Comparison of ENCODE assay signal across 18 cellular contexts in genomic region chr2:88856409-88857135, GRCh38.
DNase-seq lines count a peak whose midpoint lies in the region; ATAC-seq and TF ChIP-seq lines count a peak whose summit lies in the region.
"Had no signal": no experiment of that assay in that cellular context is flagged by ENCODE, and none has a peak within 500 bp of the region (broad histone marks: within the 10 kb centered on the region; RNA-seq: fewer than 3 reads in every experiment).

No MANE protein-coding gene starts in this region.

- H3K27ac ChIP-seq in Peyer's patch (peak overlapping the region; percentile 8 to 75 (median 48)), foreskin keratinocyte (no peak overlapping the region)
- H3K27ac ChIP-seq: esophagus muscularis mucosa, PC-9 had no signal

- H3K4me3 ChIP-seq in Peyer's patch, result no peak overlapping the region
- H3K4me3 ChIP-seq: esophagus muscularis mucosa, PC-9 had no signal

- no peaks in the 10 kb centered on the region for H3K36me3 Mint-ChIP-seq in activated CD4-positive, alpha-beta memory T cell treated with anti-CD3 and anti-CD28 coated beads for 36 hours
- no peaks in the 10 kb centered on the region for H3K36me3 Mint-ChIP-seq in MCF 10A (ENCODE audit: insufficient read depth, unreplicated experiment)

- intact Hi-C loops in activated CD4-positive, alpha-beta memory T cell treated with anti-CD3 and anti-CD28 coated beads for 36 hours (cut with micrococcal nuclease), result no loop called here
- intact Hi-C loops in MCF 10A (cut with micrococcal nuclease), result no loop called here

- no peaks in the 10 kb centered on the region for H3K9me3 Mint-ChIP-seq in activated CD4-positive, alpha-beta memory T cell treated with anti-CD3 and anti-CD28 coated beads for 36 hours
- no peaks in the 10 kb centered on the region for H3K9me3 Mint-ChIP-seq in MCF 10A (ENCODE audit: unreplicated experiment)

- no peaks in the 10 kb centered on the region for H3K36me3 ChIP-seq in Peyer's patch
- H3K36me3 ChIP-seq: esophagus muscularis mucosa had no signal

- TF ChIP-seq CTCF in Peyer's patch (IDR thresholded peaks at IDR 0.05) (no peak), foreskin keratinocyte (conservative IDR thresholded peaks at IDR 0.05) (no peak), MCF 10A (IDR thresholded peaks at IDR 0.05; ENCODE audit: unreplicated experiment) (no peak)

- TF ChIP-seq POLR2A in Peyer's patch (IDR thresholded peaks at IDR 0.05), result no peak

- H3K27me3 ChIP-seq in Peyer's patch (no peaks in the 10 kb centered on the region), foreskin keratinocyte (no peaks in the 10 kb centered on the region)
- H3K27me3 ChIP-seq: esophagus muscularis mucosa had no signal

- BruUV-seq in MCF 10A (replicated peaks; lab: Mats Ljungman, UMichigan), result no TSS peak

- CTCF ChIA-PET in activated CD4-positive, alpha-beta memory T cell treated with anti-CD3 and anti-CD28 coated beads for 36 hours (lab: Charles Lee), result no interaction called here
- CTCF ChIA-PET in MCF 10A (lab: Yijun Ruan, JAX), result interaction anchor here (1.8 kb wide), 1 partner anchor 24 kb away, joined by 7 read pairs; no protein-coding TSS in a partner anchor

- ATAC-seq in GM18498 (IDR thresholded peaks at IDR 0.05; ENCODE audit: unreplicated experiment), result peak; percentile 16
- ATAC-seq in GM19452 (IDR thresholded peaks at IDR 0.05; ENCODE audit: unreplicated experiment), result peak; percentile 7
- ATAC-seq in HG02885 (IDR thresholded peaks at IDR 0.05; ENCODE audit: poor library complexity, unreplicated experiment), result peak; percentile 20
- ATAC-seq in foreskin keratinocyte, result no peak
- ATAC-seq: HCT116, SK-N-SH treated with all-trans-retinoic acid at 6 μM for 48 hours had no signal

- no peak overlapping the region for H3K27ac Mint-ChIP-seq in activated CD4-positive, alpha-beta memory T cell treated with anti-CD3 and anti-CD28 coated beads for 36 hours
- no peak overlapping the region for H3K27ac Mint-ChIP-seq in MCF 10A (ENCODE audit: low read depth, unreplicated experiment)

- POLR2A ChIA-PET in activated CD4-positive, alpha-beta memory T cell treated with anti-CD3 and anti-CD28 coated beads for 36 hours (lab: Charles Lee), result no interaction called here
- POLR2A ChIA-PET in MCF 10A (lab: Yijun Ruan, JAX), result no interaction called here

- no peaks in the 10 kb centered on the region for H3K4me1 Mint-ChIP-seq in activated CD4-positive, alpha-beta memory T cell treated with anti-CD3 and anti-CD28 coated beads for 36 hours (ENCODE audit: low read depth)
- no peaks in the 10 kb centered on the region for H3K4me1 Mint-ChIP-seq in MCF 10A (ENCODE audit: insufficient read depth, unreplicated experiment)

- H3K9me3 ChIP-seq in Peyer's patch, result no peaks in the 10 kb centered on the region
- H3K9me3 ChIP-seq: esophagus muscularis mucosa had no signal

- no peak for DNase-seq in Peyer's patch
- DNase-seq in foreskin keratinocyte, result no peak
- no peak for DNase-seq in activated CD4-positive, alpha-beta memory T cell treated with anti-CD3 and anti-CD28 coated beads for 36 hours
- no peak for DNase-seq in MCF 10A (ENCODE audit: unreplicated experiment)
- DNase-seq in NOMO-1 treated with DMSO at 0.1 percent for 48 hours (lab: John Stamatoyannopoulos, UW; ENCODE audit: unreplicated experiment), result no peak
- DNase-seq: activated effector memory CD4-positive, alpha-beta T cell treated with anti-CD3 and anti-CD28 coated beads, Interleukin-2, amount 50 U/mL, for 16 hours; anterior cingulate cortex; IMR-90; NCI-H1105; PC-9; posterior cingulate gyrus; stimulated activated CD4-positive, alpha-beta T cell treated with anti-CD3 and anti-CD28 coated beads, Interleukin-12 subunit alpha, Interleukin-12 subunit beta, amount 100 ng/mL, for 4 hours had no signal

- H3K4me1 ChIP-seq in Peyer's patch, result peaks cover 0 to 7% (median 1%) of the 10 kb centered on the region in 4 donors
- H3K4me1 ChIP-seq in foreskin keratinocyte, result no peaks in the 10 kb centered on the region

- no peak overlapping the region for H3K4me3 Mint-ChIP-seq in activated CD4-positive, alpha-beta memory T cell treated with anti-CD3 and anti-CD28 coated beads for 36 hours
- H3K4me3 Mint-ChIP-seq in MCF 10A (ENCODE audit: unreplicated experiment), result no peak overlapping the region

- peaks cover 5% of the 10 kb centered on the region for H3K27me3 Mint-ChIP-seq in activated CD4-positive, alpha-beta memory T cell treated with anti-CD3 and anti-CD28 coated beads for 36 hours
- peaks cover 71% of the 10 kb centered on the region for H3K27me3 Mint-ChIP-seq in MCF 10A (ENCODE audit: insufficient read depth, unreplicated experiment)
